ENCODE assay signal across 10 cellular contexts in genomic region chr1:183632964-183633363, GRCh38. TPM values are rescaled to one million over a fixed set of nuclear protein-coding genes. Genes with fewer than 3 reads are reported as not detected.
DNase-seq lines count a peak whose midpoint lies in the region; ATAC-seq and TF ChIP-seq lines count a peak whose summit lies in the region.
"Had no signal": no experiment of that assay in that cellular context is flagged by ENCODE, and none has a peak within 500 bp of the region (broad histone marks: within the 10 kb centered on the region; RNA-seq: fewer than 3 reads in every experiment).

No MANE protein-coding gene starts in this region.

- H3K4me2 ChIP-seq in DND-41 (ENCODE audit: insufficient read depth, low read length) = peak overlapping the region; percentile 96
- peak overlapping the region; percentile 80 for H3K4me2 ChIP-seq in Loucy (ENCODE audit: low read depth, low read length, poor library complexity, severe bottlenecking)
- H3K4me2 ChIP-seq in osteoblast (ENCODE audit: insufficient read depth, low read length) = peak overlapping the region; percentile 87

- ATAC-seq in DND-41 (ENCODE audit: insufficient read depth, low read depth) = 0 out of 3 replicates have a peak, but pooled peaks have one; percentile 20
- no peak for ATAC-seq in GM21786 (IDR thresholded peaks at IDR 0.05; ENCODE audit: unreplicated experiment)
- no peak for ATAC-seq in GM19452 (IDR thresholded peaks at IDR 0.05; ENCODE audit: unreplicated experiment)

- H3F3A ChIP-seq in Loucy (ENCODE audit: low read depth) = peaks cover 5% of the 10 kb centered on the region

- H3K79me2 ChIP-seq in DND-41 (ENCODE audit: insufficient read depth, low read length) (peaks cover 73% of the 10 kb centered on the region), Loucy (ENCODE audit: insufficient read depth, low read length) (peaks cover 71% of the 10 kb centered on the region), osteoblast (ENCODE audit: insufficient read depth, low read length) (peaks cover 75% of the 10 kb centered on the region)

- peak overlapping the region; percentile 96 to 99; a peak in 3 of 4 replicates for H3K4me3 ChIP-seq in DND-41 (ENCODE audit: low read depth in 1 of 2, low read length in 2 of 2)
- H3K4me3 ChIP-seq in Loucy (ENCODE audit: low read length, poor library complexity, severe bottlenecking) = peak overlapping the region; percentile 84
- peak overlapping the region; percentile 93 for H3K4me3 ChIP-seq in osteoblast (ENCODE audit: insufficient read depth, low read length)

- H3K4me1 Mint-ChIP-seq in dendritic cell treated with granulocyte-macrophage colony-stimulating factor and Interleukin-4, amounts not matched to agents 40 ng/mL and 50 ng/mL, for 4 days (ENCODE audit: low read depth) = peaks cover 40% of the 10 kb centered on the region

- H3K27me3 ChIP-seq in DND-41 (ENCODE audit: insufficient read depth, low read length, poor library complexity) (peaks cover 3% of the 10 kb centered on the region), Loucy (ENCODE audit: insufficient read depth, low read length, poor library complexity, severe bottlenecking) (peaks cover 8% of the 10 kb centered on the region), osteoblast (ENCODE audit: insufficient read depth, low read length) (no peaks in the 10 kb centered on the region)

- H3K27ac Mint-ChIP-seq in dendritic cell treated with granulocyte-macrophage colony-stimulating factor and Interleukin-4, amounts not matched to agents 40 ng/mL and 50 ng/mL, for 4 days = peak overlapping the region; percentile 98

- H3K9me3 Mint-ChIP-seq in dendritic cell treated with granulocyte-macrophage colony-stimulating factor and Interleukin-4, amounts not matched to agents 40 ng/mL and 50 ng/mL, for 4 days = no peaks in the 10 kb centered on the region
- H3K9me3 Mint-ChIP-seq: memory B cell had no signal

- H2AFZ ChIP-seq in DND-41 (ENCODE audit: low read depth, low read length) (no peak overlapping the region), Loucy (ENCODE audit: low read length) (no peak overlapping the region), osteoblast (ENCODE audit: low read length) (no peak overlapping the region)

- peaks cover 74% of the 10 kb centered on the region for H3K36me3 Mint-ChIP-seq in dendritic cell treated with granulocyte-macrophage colony-stimulating factor and Interleukin-4, amounts not matched to agents 40 ng/mL and 50 ng/mL, for 4 days (ENCODE audit: low read depth)

- peak overlapping the region; percentile 95 for H3K9ac ChIP-seq in DND-41 (ENCODE audit: low read depth, low read length)
- H3K9ac ChIP-seq in Loucy (ENCODE audit: low read depth, low read length, poor library complexity, severe bottlenecking) = peak overlapping the region; percentile 98

- no peaks in the 10 kb centered on the region for H3K9me2 ChIP-seq in Loucy (replicated peaks; ENCODE audit: low read depth, low read length)

- peaks cover 2% of the 10 kb centered on the region for H3K27me3 Mint-ChIP-seq in dendritic cell treated with granulocyte-macrophage colony-stimulating factor and Interleukin-4, amounts not matched to agents 40 ng/mL and 50 ng/mL, for 4 days
- H3K27me3 Mint-ChIP-seq: memory B cell had no signal

- DNase-seq in DND-41 = peak; percentile 36
- no peak for DNase-seq in osteoblast (ENCODE audit: insufficient read length, low spot score, missing footprints)
- no peak for DNase-seq in NOMO-1 treated with dmso at 0.1 percent for 144 hours (lab: John Stamatoyannopoulos, UW; ENCODE audit: unreplicated experiment)
- no peak for DNase-seq in NCI-H2107 treated with DMSO at 0.1 percent for 48 hours (lab: John Stamatoyannopoulos, UW; ENCODE audit: unreplicated experiment)
- DNase-seq: WERI-Rb-1 had no signal

- H3K4me1 ChIP-seq in DND-41 (ENCODE audit: insufficient read depth, low read length) = peaks cover 60% of the 10 kb centered on the region
- H3K4me1 ChIP-seq in Loucy (ENCODE audit: insufficient read depth, low read length, poor library complexity, severe bottlenecking) = peaks cover 61% of the 10 kb centered on the region
- H3K4me1 ChIP-seq in osteoblast (ENCODE audit: insufficient read depth, low read length) = peaks cover 49% of the 10 kb centered on the region

- H3K4me3 Mint-ChIP-seq in dendritic cell treated with granulocyte-macrophage colony-stimulating factor and Interleukin-4, amounts not matched to agents 40 ng/mL and 50 ng/mL, for 4 days = peak overlapping the region; percentile 99

- TF ChIP-seq CTCF in DND-41 (IDR thresholded peaks at IDR 0.05; ENCODE audit: borderline replicate concordance, extremely low read depth, low read length, poor library complexity, severe bottlenecking) (no peak), Loucy (conservative IDR thresholded peaks at IDR 0.05; ENCODE audit: low read length) (no peak), osteoblast (IDR thresholded peaks at IDR 0.05; ENCODE audit: extremely low read depth, low read depth, low read length) (no peak)

- H3K27ac ChIP-seq in DND-41 (ENCODE audit: low read length) (peak overlapping the region; percentile 75), osteoblast (ENCODE audit: low read depth, low read length) (peak overlapping the region; percentile 80)
- H3K27ac ChIP-seq: WERI-Rb-1 had no signal

- intact Hi-C loops in dendritic cell treated with granulocyte-macrophage colony-stimulating factor and Interleukin-4, amounts not matched to agents 40 ng/mL and 50 ng/mL, for 4 days (cut with micrococcal nuclease) = loop anchor here (5.0 kb wide), 1 partner anchor 51 kb away; no protein-coding TSS in a partner anchor

- H3K36me3 ChIP-seq in DND-41 (ENCODE audit: insufficient read depth, low read length) (peaks cover 48% of the 10 kb centered on the region), Loucy (ENCODE audit: insufficient read depth, low read length) (peaks cover 30% of the 10 kb centered on the region), osteoblast (ENCODE audit: insufficient read depth, low read length) (peaks cover 37% of the 10 kb centered on the region)

- peaks cover 33% of the 10 kb centered on the region for H4K20me1 ChIP-seq in DND-41 (ENCODE audit: insufficient read depth, low read length)
- peaks cover 56% of the 10 kb centered on the region for H4K20me1 ChIP-seq in Loucy (ENCODE audit: insufficient read depth, low read length, poor library complexity, severe bottlenecking)
- peaks cover 28% of the 10 kb centered on the region for H4K20me1 ChIP-seq in osteoblast (ENCODE audit: insufficient read depth, low read length)

- H3K9me3 ChIP-seq in DND-41 (ENCODE audit: insufficient read depth, low read length, severe bottlenecking) (no peaks in the 10 kb centered on the region), Loucy (ENCODE audit: insufficient read depth, low read depth, low read length) (no peaks in the 10 kb centered on the region), osteoblast (ENCODE audit: low read depth, low read length) (no peaks in the 10 kb centered on the region)

RNA-seq across cellular contexts. Expression of gene ARPC5, which starts 2.6 kb away (rescaled TPM):
- 156 and 157 TPM in 2 replicates for total RNA-seq in osteoblast

RNA-seq across cellular contexts. Expression of gene APOBEC4, which starts 20.2 kb away (rescaled TPM):
- under 0.01 TPM in 1 of 2 replicates, not detected in the other for total RNA-seq in osteoblast

RNA-seq across cellular contexts. Expression of gene NCF2, which starts 42.7 kb away (rescaled TPM):
- 0.88 and 2.2 TPM in 2 replicates for total RNA-seq in osteoblast
